In the genomic region with DNA sequence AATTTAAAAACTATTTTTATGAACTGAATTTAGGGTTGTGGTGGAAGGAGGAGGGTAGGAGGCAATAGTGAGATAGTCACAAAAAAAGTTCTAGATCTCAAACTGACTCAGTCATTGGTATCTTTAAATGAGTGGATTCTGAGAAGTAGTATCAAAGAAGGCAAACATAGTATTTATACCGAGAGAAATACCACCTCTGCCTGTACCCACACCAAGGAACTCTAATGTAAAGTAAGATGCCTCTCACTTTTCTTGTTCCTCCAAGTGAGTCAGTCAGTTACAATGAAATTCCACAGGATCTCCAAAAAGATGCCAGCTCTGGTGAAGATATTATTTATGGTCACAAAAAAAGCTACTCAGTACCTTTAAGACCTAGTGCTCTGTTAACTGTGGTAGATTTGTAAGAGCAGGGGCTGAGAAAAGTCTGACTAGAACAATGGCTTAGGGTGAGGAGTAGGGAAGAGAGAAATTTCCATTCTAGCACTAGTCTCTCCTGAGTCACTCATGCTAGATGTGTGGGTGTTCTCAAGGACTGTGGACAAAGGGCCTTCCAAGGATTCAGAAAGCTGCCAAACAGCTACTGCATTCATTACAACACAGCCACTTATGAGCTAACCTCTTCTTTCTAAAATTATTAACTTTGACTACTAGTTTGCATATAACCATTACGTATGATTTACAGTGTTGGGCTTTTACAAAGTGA, we compare ENCODE assay signal across 8 cellular contexts. TPM values are rescaled to one million over a fixed set of nuclear protein-coding genes. Genes with fewer than 3 reads are reported as not detected.
A peak's percentile ranks its signal among the peaks of the same experiment; 100 is the strongest.
DNase-seq lines count a peak whose midpoint lies in the region; FAIRE-seq and TF ChIP-seq lines count a peak whose summit lies in the region.

No MANE protein-coding gene starts in this region.

- H3F3A ChIP-seq in SK-N-SH (replicated peaks; ENCODE audit: insufficient read depth): peaks cover 63% of the 10 kb centered on the region

- H3K4me2 ChIP-seq in SK-N-SH: peak overlapping the region; percentile 21; the same call in 1 of the 2 replicates

- H3K9me3 ChIP-seq in SK-N-SH: peaks cover 14% of the 10 kb centered on the region; the same call in 1 of the 2 replicates

- H3K4me3 ChIP-seq in SK-N-SH (ENCODE audit: low read depth in 2 of 2, low read length in 1 of 2) (no peak overlapping the region), fibroblast of the aortic adventitia (ENCODE audit: low read depth, low read length) (no peak overlapping the region)

- DNase-seq in GM19239 (ENCODE audit: insufficient read length, low spot score) (no peak), SK-N-SH (no peak), fibroblast of the aortic adventitia (ENCODE audit: low read depth) (peak; percentile 93), renal cortical epithelial cell (ENCODE audit: low read depth) (peak; percentile 100), cerebellar cortex (ENCODE audit: low spot score) (no peak), T1000 (lab: John Stamatoyannopoulos, UW) (no peak), SHP77 (lab: John Stamatoyannopoulos, UW) (no peak), posterior vena cava (ENCODE audit: low spot score) (no peak)

- no peaks in the 10 kb centered on the region for H3K9me2 ChIP-seq in SK-N-SH

- peaks cover 100% of the 10 kb centered on the region for H3K79me2 ChIP-seq in SK-N-SH (ENCODE audit: insufficient read depth)

- H3K27me3 ChIP-seq in SK-N-SH (ENCODE audit: insufficient read depth): no peaks in the 10 kb centered on the region

- FAIRE-seq in GM19239 (lab: Jason Lieb, UNC): peak; percentile 59

- CTCF ChIA-PET in SK-N-SH (lab: Yijun Ruan, JAX): interaction anchor here (1.1 kb wide), 1 partner anchor 11 kb away, joined by 4 read pairs; no protein-coding TSS in a partner anchor

- no peak for TF ChIP-seq RAD21 in SK-N-SH (IDR thresholded peaks at IDR 0.05; ENCODE audit: low read length)

- peak overlapping the region; percentile 2; the same call in 1 of the 2 replicates for H3K9ac ChIP-seq in SK-N-SH

- no peak; a peak in 1 of 4 replicates for TF ChIP-seq EP300 in SK-N-SH (IDR thresholded peaks at IDR 0.05; ENCODE audit: borderline replicate concordance in 1 of 2, low read depth in 1 of 2, low read length in 1 of 2)

- H4K20me1 ChIP-seq in SK-N-SH (ENCODE audit: insufficient read depth): peaks cover 98% of the 10 kb centered on the region

- peak overlapping the region in 1 of 2 experiments; percentile 65; a peak in 2 of 4 replicates for H3K27ac ChIP-seq in SK-N-SH (ENCODE audit: low read depth in 2 of 2, low read length in 1 of 2)

- intact Hi-C loops in posterior vena cava (cut with DNase I): no loop called here

- H2AFZ ChIP-seq in SK-N-SH (ENCODE audit: low read depth): no peak overlapping the region

- WGBS in SK-N-SH (ENCODE audit: low lambda C conversion rate): 56% methylated on average over 2 of the region's 2 CpGs

- peaks cover 38 to 77% of the 10 kb centered on the region in 2 experiments for H3K36me3 ChIP-seq in SK-N-SH (replicated peaks in 1 of 2; ENCODE audit: control insufficient read depth in 1 of 2, insufficient read depth in 2 of 2, low read length in 1 of 2)

- TF ChIP-seq CTCF in SK-N-SH (IDR thresholded peaks at IDR 0.05): no peak
- no peak for TF ChIP-seq CTCF in fibroblast of the aortic adventitia (IDR thresholded peaks at IDR 0.05; ENCODE audit: insufficient read depth, low read length)

- H3K4me1 ChIP-seq in SK-N-SH (ENCODE audit: control insufficient read depth in 1 of 2, insufficient read depth in 2 of 2, low read depth in 1 of 2, low read length in 1 of 2): peaks cover 0 to 16% of the 10 kb centered on the region in 2 experiments; a peak in 2 of 4 replicates

- POLR2A ChIA-PET in SK-N-SH (lab: Yijun Ruan, JAX): interaction anchor here (1.5 kb wide), 1 partner anchor 36 kb away, joined by 6 read pairs; a partner anchor contains a TSS

TF ChIP-seq in SK-N-SH, 30 proteins besides CTCF, POLR2A, EP300 and RAD21:
- TF ChIP-seq, protein P1, sequence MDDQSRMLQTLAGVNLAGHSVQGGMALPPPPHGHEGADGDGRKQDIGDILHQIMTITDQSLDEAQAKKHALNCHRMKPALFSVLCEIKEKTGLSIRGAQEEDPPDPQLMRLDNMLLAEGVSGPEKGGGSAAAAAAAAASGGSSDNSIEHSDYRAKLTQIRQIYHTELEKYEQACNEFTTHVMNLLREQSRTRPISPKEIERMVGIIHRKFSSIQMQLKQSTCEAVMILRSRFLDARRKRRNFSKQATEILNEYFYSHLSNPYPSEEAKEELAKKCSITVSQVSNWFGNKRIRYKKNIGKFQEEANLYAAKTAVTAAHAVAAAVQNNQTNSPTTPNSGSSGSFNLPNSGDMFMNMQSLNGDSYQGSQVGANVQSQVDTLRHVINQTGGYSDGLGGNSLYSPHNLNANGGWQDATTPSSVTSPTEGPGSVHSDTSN (IDR thresholded peaks at IDR 0.05): 0 out of 2 replicates have a peak, but pooled peaks have one; percentile 14
- TF ChIP-seq FOSL2 (IDR thresholded peaks at IDR 0.05; ENCODE audit: borderline replicate concordance, low read depth) (peak; percentile 37; the same call in 1 of the 2 replicates), POLR2AphosphoS5 (IDR thresholded peaks at IDR 0.05; ENCODE audit: low read depth, low read length) (no peak)
TF ChIP-seq in SK-N-SH: peak in this region for 2.

RNA-seq across cellular contexts. Expression of a gene that starts 36.3 kb away (rescaled TPM):
- polyA plus RNA-seq in SK-N-SH (2012; rRNA removed): 235 and 240 TPM in 2 replicates
- 327 and 349 TPM in 2 replicates for polyA plus RNA-seq in SK-N-SH (2012; cell fraction: cytosol; rRNA removed)
- polyA plus RNA-seq in SK-N-SH (2012; cell fraction: nucleus; rRNA removed): 114 and 122 TPM in 2 replicates
- total RNA-seq in fibroblast of the aortic adventitia (ENCODE audit: low replicate concordance) (152 and 562 TPM in 2 replicates), renal cortical epithelial cell (414 and 525 TPM in 2 replicates), posterior vena cava (100 to 1,000 TPM; 243 to 339 TPM)

RNA-seq across cellular contexts. Expression of a gene that starts 38.9 kb away (rescaled TPM):
- 12.8 and 17.1 TPM in 2 replicates for polyA plus RNA-seq in SK-N-SH (2012; rRNA removed)
- 17.5 and 19.7 TPM in 2 replicates for polyA plus RNA-seq in SK-N-SH (2012; cell fraction: cytosol; rRNA removed)
- 23.0 and 30.3 TPM in 2 replicates for polyA plus RNA-seq in SK-N-SH (2012; cell fraction: nucleus; rRNA removed)
- total RNA-seq in fibroblast of the aortic adventitia (ENCODE audit: low replicate concordance) (40.1 and 108 TPM in 2 replicates), renal cortical epithelial cell (67.6 and 71.5 TPM in 2 replicates), posterior vena cava (10 to 100 TPM; 24.8 to 34.9 TPM)

Comparison
In these comparisons a context has a peak if more than half of its experiments do, and no peak if none do; other contexts are left out.
1. DNase-seq: peak in fibroblast of the aortic adventitia (single experiment) and renal cortical epithelial cell (single experiment); none in GM19239 (single experiment), SK-N-SH (single experiment), cerebellar cortex (single experiment), T1000 (single experiment), SHP77 (0 of 2) and posterior vena cava (single experiment).